ENCODE assay signal across 1 cellular context in the genomic region with DNA sequence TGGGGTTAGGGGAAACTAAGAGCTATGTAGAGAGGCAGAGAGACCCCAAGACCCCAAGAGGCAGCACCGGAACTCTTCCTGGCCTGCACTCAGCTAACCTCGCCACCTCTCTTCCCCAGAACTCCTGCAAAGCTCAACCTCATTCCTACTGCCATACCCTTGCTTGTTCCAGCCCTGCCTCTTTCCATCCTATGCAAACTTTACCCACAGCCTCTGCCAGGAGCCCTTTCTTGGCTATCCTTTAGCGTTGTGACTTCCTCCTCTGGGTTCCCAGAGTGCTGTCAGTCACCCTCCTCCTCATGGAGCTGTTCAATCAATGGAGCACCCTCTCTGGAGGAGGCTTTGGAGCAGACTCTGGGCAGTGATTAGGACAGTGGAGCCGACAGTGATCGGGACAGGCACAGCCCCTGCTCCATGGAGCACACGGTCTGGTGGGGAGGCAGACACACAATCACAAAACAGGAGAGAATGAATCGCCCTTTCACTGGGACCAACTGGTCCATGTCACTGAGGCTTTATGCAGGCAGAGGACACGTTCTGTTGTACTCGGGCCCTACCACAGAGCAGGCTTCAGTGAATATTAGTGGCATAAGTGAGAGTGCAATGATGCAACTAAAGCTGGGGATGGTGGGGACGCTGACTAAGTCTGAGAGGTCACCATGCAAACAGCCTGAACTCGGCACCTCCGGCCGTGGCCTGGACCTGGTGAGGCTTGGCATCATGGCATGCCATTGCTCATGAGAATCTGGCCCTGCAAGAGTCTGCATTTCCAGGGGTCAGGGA.
TF ChIP-seq lines count a peak whose summit lies in the region.

No MANE protein-coding gene starts in this region.

TF ChIP-seq in HepG2, 621 proteins besides CTCF, POLR2A, EP300 and RAD21 (continued from another document):
- TF ChIP-seq AGO1 (IDR thresholded peaks at IDR 0.05; ENCODE audit: low read depth, low read length, poor library complexity, severe bottlenecking) (no peak), NFIB (CRISPR knock-in tag; IDR thresholded peaks at IDR 0.05; ENCODE audit: borderline replicate concordance) (no peak)
- TF ChIP-seq, protein P1, sequence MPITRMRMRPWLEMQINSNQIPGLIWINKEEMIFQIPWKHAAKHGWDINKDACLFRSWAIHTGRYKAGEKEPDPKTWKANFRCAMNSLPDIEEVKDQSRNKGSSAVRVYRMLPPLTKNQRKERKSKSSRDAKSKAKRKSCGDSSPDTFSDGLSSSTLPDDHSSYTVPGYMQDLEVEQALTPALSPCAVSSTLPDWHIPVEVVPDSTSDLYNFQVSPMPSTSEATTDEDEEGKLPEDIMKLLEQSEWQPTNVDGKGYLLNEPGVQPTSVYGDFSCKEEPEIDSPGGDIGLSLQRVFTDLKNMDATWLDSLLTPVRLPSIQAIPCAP (CRISPR knock-in tag; IDR thresholded peaks at IDR 0.05; ENCODE audit: low read depth): no peak
